ENCODE assay signal across 1 cellular context in the genomic region with DNA sequence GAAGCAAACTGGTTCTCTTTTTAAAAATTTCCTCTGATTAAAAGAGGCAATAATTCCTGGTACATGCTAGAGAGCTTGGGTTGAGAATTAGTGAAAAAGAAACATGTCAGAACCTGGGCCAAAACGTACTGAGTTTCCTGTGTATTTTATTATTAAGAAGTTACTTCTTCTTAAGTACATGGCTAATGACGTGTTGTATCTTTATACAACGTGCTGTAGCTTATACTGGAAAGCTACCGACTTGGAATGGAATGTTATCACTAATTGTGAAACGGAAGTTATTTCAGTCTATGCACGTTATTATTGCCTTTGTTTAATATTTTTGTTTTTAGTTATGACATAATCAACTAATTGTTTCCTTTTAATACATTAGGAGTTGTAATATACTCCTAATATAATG.
TF ChIP-seq lines count a peak whose summit lies in the region.

No MANE protein-coding gene starts in this region.

TF ChIP-seq in GM23338, 12 proteins besides CTCF, POLR2A, EP300 and RAD21:
- TF ChIP-seq, protein P1, sequence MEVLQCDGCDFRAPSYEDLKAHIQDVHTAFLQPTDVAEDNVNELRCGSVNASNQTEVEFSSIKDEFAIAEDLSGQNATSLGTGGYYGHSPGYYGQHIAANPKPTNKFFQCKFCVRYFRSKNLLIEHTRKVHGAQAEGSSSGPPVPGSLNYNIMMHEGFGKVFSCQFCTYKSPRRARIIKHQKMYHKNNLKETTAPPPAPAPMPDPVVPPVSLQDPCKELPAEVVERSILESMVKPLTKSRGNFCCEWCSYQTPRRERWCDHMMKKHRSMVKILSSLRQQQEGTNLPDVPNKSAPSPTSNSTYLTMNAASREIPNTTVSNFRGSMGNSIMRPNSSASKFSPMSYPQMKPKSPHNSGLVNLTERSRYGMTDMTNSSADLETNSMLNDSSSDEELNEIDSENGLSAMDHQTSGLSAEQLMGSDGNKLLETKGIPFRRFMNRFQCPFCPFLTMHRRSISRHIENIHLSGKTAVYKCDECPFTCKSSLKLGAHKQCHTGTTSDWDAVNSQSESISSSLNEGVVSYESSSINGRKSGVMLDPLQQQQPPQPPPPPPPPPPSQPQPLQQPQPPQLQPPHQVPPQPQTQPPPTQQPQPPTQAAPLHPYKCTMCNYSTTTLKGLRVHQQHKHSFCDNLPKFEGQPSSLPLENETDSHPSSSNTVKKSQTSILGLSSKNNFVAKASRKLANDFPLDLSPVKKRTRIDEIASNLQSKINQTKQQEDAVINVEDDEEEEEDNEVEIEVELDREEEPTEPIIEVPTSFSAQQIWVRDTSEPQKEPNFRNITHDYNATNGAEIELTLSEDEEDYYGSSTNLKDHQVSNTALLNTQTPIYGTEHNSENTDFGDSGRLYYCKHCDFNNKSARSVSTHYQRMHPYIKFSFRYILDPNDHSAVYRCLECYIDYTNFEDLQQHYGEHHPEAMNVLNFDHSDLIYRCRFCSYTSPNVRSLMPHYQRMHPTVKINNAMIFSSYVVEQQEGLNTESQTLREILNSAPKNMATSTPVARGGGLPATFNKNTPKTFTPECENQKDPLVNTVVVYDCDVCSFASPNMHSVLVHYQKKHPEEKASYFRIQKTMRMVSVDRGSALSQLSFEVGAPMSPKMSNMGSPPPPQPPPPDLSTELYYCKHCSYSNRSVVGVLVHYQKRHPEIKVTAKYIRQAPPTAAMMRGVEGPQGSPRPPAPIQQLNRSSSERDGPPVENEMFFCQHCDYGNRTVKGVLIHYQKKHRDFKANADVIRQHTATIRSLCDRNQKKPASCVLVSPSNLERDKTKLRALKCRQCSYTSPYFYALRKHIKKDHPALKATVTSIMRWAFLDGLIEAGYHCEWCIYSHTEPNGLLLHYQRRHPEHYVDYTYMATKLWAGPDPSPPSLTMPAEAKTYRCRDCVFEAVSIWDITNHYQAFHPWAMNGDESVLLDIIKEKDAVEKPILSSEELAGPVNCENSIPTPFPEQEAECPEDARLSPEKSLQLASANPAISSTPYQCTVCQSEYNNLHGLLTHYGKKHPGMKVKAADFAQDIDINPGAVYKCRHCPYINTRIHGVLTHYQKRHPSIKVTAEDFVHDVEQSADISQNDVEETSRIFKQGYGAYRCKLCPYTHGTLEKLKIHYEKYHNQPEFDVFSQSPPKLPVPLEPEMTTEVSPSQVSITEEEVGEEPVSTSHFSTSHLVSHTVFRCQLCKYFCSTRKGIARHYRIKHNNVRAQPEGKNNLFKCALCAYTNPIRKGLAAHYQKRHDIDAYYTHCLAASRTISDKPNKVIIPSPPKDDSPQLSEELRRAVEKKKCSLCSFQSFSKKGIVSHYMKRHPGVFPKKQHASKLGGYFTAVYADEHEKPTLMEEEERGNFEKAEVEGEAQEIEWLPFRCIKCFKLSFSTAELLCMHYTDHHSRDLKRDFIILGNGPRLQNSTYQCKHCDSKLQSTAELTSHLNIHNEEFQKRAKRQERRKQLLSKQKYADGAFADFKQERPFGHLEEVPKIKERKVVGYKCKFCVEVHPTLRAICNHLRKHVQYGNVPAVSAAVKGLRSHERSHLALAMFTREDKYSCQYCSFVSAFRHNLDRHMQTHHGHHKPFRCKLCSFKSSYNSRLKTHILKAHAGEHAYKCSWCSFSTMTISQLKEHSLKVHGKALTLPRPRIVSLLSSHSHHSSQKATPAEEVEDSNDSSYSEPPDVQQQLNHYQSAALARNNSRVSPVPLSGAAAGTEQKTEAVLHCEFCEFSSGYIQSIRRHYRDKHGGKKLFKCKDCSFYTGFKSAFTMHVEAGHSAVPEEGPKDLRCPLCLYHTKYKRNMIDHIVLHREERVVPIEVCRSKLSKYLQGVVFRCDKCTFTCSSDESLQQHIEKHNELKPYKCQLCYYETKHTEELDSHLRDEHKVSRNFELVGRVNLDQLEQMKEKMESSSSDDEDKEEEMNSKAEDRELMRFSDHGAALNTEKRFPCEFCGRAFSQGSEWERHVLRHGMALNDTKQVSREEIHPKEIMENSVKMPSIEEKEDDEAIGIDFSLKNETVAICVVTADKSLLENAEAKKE (CRISPR knock-in tag; IDR thresholded peaks at IDR 0.05), result no peak
- TF ChIP-seq, protein P2, sequence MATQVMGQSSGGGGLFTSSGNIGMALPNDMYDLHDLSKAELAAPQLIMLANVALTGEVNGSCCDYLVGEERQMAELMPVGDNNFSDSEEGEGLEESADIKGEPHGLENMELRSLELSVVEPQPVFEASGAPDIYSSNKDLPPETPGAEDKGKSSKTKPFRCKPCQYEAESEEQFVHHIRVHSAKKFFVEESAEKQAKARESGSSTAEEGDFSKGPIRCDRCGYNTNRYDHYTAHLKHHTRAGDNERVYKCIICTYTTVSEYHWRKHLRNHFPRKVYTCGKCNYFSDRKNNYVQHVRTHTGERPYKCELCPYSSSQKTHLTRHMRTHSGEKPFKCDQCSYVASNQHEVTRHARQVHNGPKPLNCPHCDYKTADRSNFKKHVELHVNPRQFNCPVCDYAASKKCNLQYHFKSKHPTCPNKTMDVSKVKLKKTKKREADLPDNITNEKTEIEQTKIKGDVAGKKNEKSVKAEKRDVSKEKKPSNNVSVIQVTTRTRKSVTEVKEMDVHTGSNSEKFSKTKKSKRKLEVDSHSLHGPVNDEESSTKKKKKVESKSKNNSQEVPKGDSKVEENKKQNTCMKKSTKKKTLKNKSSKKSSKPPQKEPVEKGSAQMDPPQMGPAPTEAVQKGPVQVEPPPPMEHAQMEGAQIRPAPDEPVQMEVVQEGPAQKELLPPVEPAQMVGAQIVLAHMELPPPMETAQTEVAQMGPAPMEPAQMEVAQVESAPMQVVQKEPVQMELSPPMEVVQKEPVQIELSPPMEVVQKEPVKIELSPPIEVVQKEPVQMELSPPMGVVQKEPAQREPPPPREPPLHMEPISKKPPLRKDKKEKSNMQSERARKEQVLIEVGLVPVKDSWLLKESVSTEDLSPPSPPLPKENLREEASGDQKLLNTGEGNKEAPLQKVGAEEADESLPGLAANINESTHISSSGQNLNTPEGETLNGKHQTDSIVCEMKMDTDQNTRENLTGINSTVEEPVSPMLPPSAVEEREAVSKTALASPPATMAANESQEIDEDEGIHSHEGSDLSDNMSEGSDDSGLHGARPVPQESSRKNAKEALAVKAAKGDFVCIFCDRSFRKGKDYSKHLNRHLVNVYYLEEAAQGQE (IDR thresholded peaks at IDR 0.05; ENCODE audit: unreplicated experiment), result no peak
- TF ChIP-seq ZNF114 (CRISPR knock-in tag; IDR thresholded peaks at IDR 0.05) (no peak), NANOG (IDR thresholded peaks at IDR 0.05; ENCODE audit: borderline replicate concordance) (no peak), EZH2phosphoT487 (IDR thresholded peaks at IDR 0.05; ENCODE audit: unreplicated experiment) (no peak), POLR2AphosphoS5 (IDR thresholded peaks at IDR 0.05; ENCODE audit: low read depth) (no peak), JUNB (IDR thresholded peaks at IDR 0.05; ENCODE audit: unreplicated experiment) (no peak), ZNF331 (CRISPR knock-in tag; IDR thresholded peaks at IDR 0.05; ENCODE audit: low read depth) (no peak)
- TF ChIP-seq, protein P3, sequence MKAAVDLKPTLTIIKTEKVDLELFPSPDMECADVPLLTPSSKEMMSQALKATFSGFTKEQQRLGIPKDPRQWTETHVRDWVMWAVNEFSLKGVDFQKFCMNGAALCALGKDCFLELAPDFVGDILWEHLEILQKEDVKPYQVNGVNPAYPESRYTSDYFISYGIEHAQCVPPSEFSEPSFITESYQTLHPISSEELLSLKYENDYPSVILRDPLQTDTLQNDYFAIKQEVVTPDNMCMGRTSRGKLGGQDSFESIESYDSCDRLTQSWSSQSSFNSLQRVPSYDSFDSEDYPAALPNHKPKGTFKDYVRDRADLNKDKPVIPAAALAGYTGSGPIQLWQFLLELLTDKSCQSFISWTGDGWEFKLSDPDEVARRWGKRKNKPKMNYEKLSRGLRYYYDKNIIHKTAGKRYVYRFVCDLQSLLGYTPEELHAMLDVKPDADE (IDR thresholded peaks at IDR 0.05), result no peak
